In the genomic region with DNA sequence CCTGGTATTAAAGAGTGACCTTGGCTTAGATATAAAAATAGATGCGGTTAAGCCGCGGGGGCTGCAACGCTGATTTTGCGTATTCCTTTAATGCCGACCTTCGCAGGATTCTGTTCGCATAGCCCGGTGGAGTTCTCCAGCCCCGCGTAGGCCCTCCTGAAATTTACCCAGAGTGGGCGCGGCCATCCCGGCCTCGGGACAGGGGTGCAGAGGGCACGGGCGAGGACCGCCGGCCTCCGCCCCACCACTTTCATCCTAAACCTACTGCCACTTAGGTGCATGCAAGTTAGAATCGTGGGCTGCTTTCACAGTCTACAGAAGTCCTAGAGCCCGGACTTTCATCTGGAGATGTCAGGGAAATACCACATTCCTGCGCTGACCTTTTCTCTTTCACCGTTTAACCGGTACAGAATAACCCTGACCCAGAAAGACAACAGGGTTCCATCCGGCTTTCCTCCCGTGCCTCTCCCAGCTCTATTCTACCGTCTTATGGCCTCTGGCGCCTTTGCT, we compare ENCODE assay signal across 8 cellular contexts. TPM values are rescaled to one million over a fixed set of nuclear protein-coding genes. Genes with fewer than 3 reads are reported as not detected.
DNase-seq lines count a peak whose midpoint lies in the region; ATAC-seq and TF ChIP-seq lines count a peak whose summit lies in the region.

No MANE protein-coding gene starts in this region.

- H3K4me1 ChIP-seq in SJCRH30 (peaks cover 20% of the 10 kb centered on the region; the same call in 1 of the 2 replicates), esophagus muscularis mucosa (peaks cover 3 to 19% (median 13%) of the 10 kb centered on the region in 4 donors), neuron (ENCODE audit: insufficient read depth, low read length) (peaks cover 35% of the 10 kb centered on the region)

- TF ChIP-seq POLR2A in esophagus muscularis mucosa (IDR thresholded peaks at IDR 0.05; ENCODE audit: low read depth) = no peak

- H3K9me3 ChIP-seq in SJCRH30 (replicated peaks) (no peaks in the 10 kb centered on the region), esophagus muscularis mucosa (no peaks in the 10 kb centered on the region), neuron (ENCODE audit: low read length) (no peaks in the 10 kb centered on the region)

- H3K27me3 ChIP-seq in SJCRH30 (no peaks in the 10 kb centered on the region), esophagus muscularis mucosa (peaks cover 0 to 33% (median 0%) of the 10 kb centered on the region in 4 donors), neuron (ENCODE audit: insufficient read depth, low read length) (no peaks in the 10 kb centered on the region)

- intact Hi-C loops in esophagus muscularis mucosa (cut with DNase I) = no loop called here

- no peak for TF ChIP-seq CTCF in esophagus muscularis mucosa (IDR thresholded peaks at IDR 0.05)

- H3K36me3 ChIP-seq in SJCRH30 = no peaks in the 10 kb centered on the region
- no peaks in the 10 kb centered on the region for H3K36me3 ChIP-seq in esophagus muscularis mucosa
- H3K36me3 ChIP-seq in neuron (ENCODE audit: insufficient read depth, low read length) = no peaks in the 10 kb centered on the region

- H3K27ac ChIP-seq in SJCRH30 (no peak overlapping the region), esophagus muscularis mucosa (replicated peaks in 1 of 4) (no peak overlapping the region)

- peak; percentile 52 for DNase-seq in DMS53 (lab: John Stamatoyannopoulos, UW)
- DNase-seq in DMS53 treated with DMSO at 0.1 percent for 48 hours (lab: John Stamatoyannopoulos, UW; ENCODE audit: unreplicated experiment) = no peak
- DNase-seq in SJCRH30 = peak; percentile 26 to 29
- DNase-seq in esophagus muscularis mucosa (ENCODE audit: extremely low spot score) = no peak
- DNase-seq in HUDEP-2 (lab: John Stamatoyannopoulos, UW; ENCODE audit: unreplicated experiment in 76 of 76) = no peak
- no peak for DNase-seq in mucosa of gallbladder (ENCODE audit: low spot score)

- H2AFZ ChIP-seq in neuron (ENCODE audit: low read depth, low read length) = peak overlapping the region; percentile 99

- no peak for ATAC-seq in GM21447 (IDR thresholded peaks at IDR 0.05; ENCODE audit: unreplicated experiment)

- WGBS in esophagus muscularis mucosa = 68% methylated on average over 10 of the region's 29 CpGs

- H3K4me3 ChIP-seq in SJCRH30 (peak overlapping the region; percentile 87), esophagus muscularis mucosa (peak overlapping the region; percentile 61 to 77 (median 66)), neuron (ENCODE audit: low read length) (peak overlapping the region; percentile 96)

- TF ChIP-seq EP300 in esophagus muscularis mucosa (IDR thresholded peaks at IDR 0.05) = no peak

RNA-seq across cellular contexts. Expression of gene FAM169A, which starts 0.5 kb away (rescaled TPM):
- 14.4 and 17.9 TPM in 2 replicates for total RNA-seq in SJCRH30 (2014; rRNA removed; shearing (Covaris generic))
- total RNA-seq in esophagus muscularis mucosa = 1 to 10 TPM in 3 of 4 donors, under 1 TPM in 1; 0.80 to 2.1 (median 1.3) TPM
- total RNA-seq in mucosa of gallbladder = 6.0 TPM

Comparison
In these comparisons a context has a peak if more than half of its experiments do, and no peak if none do; other contexts are left out.
1. DNase-seq: peak in DMS53 (single experiment) and SJCRH30 (2 of 2); none in DMS53 treated with DMSO at 0.1 percent for 48 hours (single experiment), esophagus muscularis mucosa (single experiment), HUDEP-2 (0 of 76) and mucosa of gallbladder (single experiment).
2. Peak in every context shown above with its lines, with median percentiles within 50 percentile points of each other: H3K4me3 ChIP-seq.